In genomic region chr2:1584691-1585485, GRCh38 we compare ENCODE assay signal across 14 cellular contexts.
DNase-seq lines count a peak whose midpoint lies in the region; ATAC-seq and TF ChIP-seq lines count a peak whose summit lies in the region.
"Had no signal": no experiment of that assay in that cellular context is flagged by ENCODE, and none has a peak within 500 bp of the region (broad histone marks: within the 10 kb centered on the region; RNA-seq: fewer than 3 reads in every experiment).

No MANE protein-coding gene starts in this region.

- H3K14ac ChIP-seq in IMR-90 (replicated peaks; ENCODE audit: low read depth, low read length) = no peak overlapping the region

- DNase-seq in Caki2 (ENCODE audit: low read depth) (peak; percentile 39), IMR-90 (no peak), astrocyte of the cerebellum (ENCODE audit: low read depth) (no peak), kidney tubule cell (ENCODE audit: low spot score) (peak; percentile 35), caudate nucleus (lab: John Stamatoyannopoulos, UW) (no peak), vagina (ENCODE audit: extremely low spot score in 2 of 2) (no peak), nephron progenitor cell (no peak)
- DNase-seq: activated CD4-positive, CD25-positive, alpha-beta regulatory T cell treated with anti-CD3 and anti-CD28 coated beads, Interleukin-2, amount 50 U/mL, for 72 hours; glutamatergic neuron; GM23248; NCI-H2171 treated with DMSO at 0.1 percent for 48 hours; T-helper 1 cell had no signal

- in situ Hi-C loops in Caki2 (cut with HindIII; ENCODE audit: low pct_unique_long_range_greater_than_20kb, low sequenced_read_pairs) (no loop called here), IMR-90 (cut with MboI; ENCODE audit: low sequenced_read_pairs) (loop anchor here (25.0 kb wide), 1 partner anchor 177 kb away; no protein-coding TSS in a partner anchor), astrocyte of the cerebellum (cut with HindIII; ENCODE audit: low sequenced_read_pairs) (no loop called here)

- H2BK120ac ChIP-seq in IMR-90 (ENCODE audit: low read depth, low read length) = no peak overlapping the region

- 91% methylated on average over 6 of the region's 18 CpGs; no CpG with 5 or more reads in 1 of the 2 experiments for whole genome bisulfite sequencing in IMR-90 (ENCODE audit: extremely low coverage in 2 of 2, insufficient read length in 1 of 2), 2 experiments

- H3K36me3 ChIP-seq in IMR-90 (ENCODE audit: control insufficient read depth, insufficient read depth, low read length) (no peaks in the 10 kb centered on the region), vagina (no peaks in the 10 kb centered on the region)

- H3K4me1 ChIP-seq in IMR-90 (ENCODE audit: control insufficient read depth, insufficient read depth, low read length) = peaks cover 6% of the 10 kb centered on the region
- no peaks in the 10 kb centered on the region for H3K4me1 ChIP-seq in vagina

- no peaks in the 10 kb centered on the region for H3K79me1 ChIP-seq in IMR-90 (ENCODE audit: low read depth in 1 of 2, low read length in 2 of 2)

- H2BK15ac ChIP-seq in IMR-90 (ENCODE audit: low read depth, low read length) = no peak overlapping the region

- H3K27me3 ChIP-seq in IMR-90 (ENCODE audit: control insufficient read depth, insufficient read depth, low read length) = peaks cover 20% of the 10 kb centered on the region; the same call in 1 of the 2 replicates
- no peaks in the 10 kb centered on the region for H3K27me3 ChIP-seq in vagina

- no peak for TF ChIP-seq POLR2A in IMR-90 (IDR thresholded peaks at IDR 0.05; ENCODE audit: low read depth, low read length)
- TF ChIP-seq POLR2A in vagina (IDR thresholded peaks at IDR 0.05) = no peak

- H2AK5ac ChIP-seq in IMR-90 (ENCODE audit: low read depth, low read length) = peak overlapping the region; percentile 13; the same call in 1 of the 2 replicates

- H2AFZ ChIP-seq in IMR-90 (replicated peaks; ENCODE audit: low read length, poor library complexity) = no peak overlapping the region
- H2AFZ ChIP-seq: GM23248 had no signal

- TF ChIP-seq CTCF in IMR-90 (conservative IDR thresholded peaks at IDR 0.05; ENCODE audit: low read depth, low read length) (no peak), astrocyte of the cerebellum (IDR thresholded peaks at IDR 0.05; ENCODE audit: low read depth, low read length, missing control alignments) (peak; percentile 37), vagina (IDR thresholded peaks at IDR 0.05) (no peak), nephron progenitor cell (IDR thresholded peaks at IDR 0.05) (no peak)

- H3K9me3 ChIP-seq in IMR-90 (ENCODE audit: control insufficient read depth, insufficient read depth, low read length) (no peaks in the 10 kb centered on the region), vagina (no peaks in the 10 kb centered on the region)

- dilution Hi-C loops in IMR-90 (cut with HindIII; ENCODE audit: low sequenced_read_pairs, unreplicated experiment) = no loop called here

- no peaks in the 10 kb centered on the region for H3K27me3 Mint-ChIP-seq in nephron progenitor cell (ENCODE audit: low read depth, poor library complexity)

- H3K36me3 Mint-ChIP-seq in nephron progenitor cell (ENCODE audit: low read depth) = peaks cover 5% of the 10 kb centered on the region

- peaks cover 9% of the 10 kb centered on the region for H3K9me3 Mint-ChIP-seq in nephron progenitor cell
- H3K9me3 Mint-ChIP-seq: activated naive CD4-positive, alpha-beta T cell treated with anti-CD3 and anti-CD28 coated beads, Interleukin-2, amount 50 U/mL, for 72 hours had no signal

- H3K4me2 ChIP-seq in IMR-90 (ENCODE audit: low read depth, low read length) = no peak overlapping the region

- no peak overlapping the region for H4K91ac ChIP-seq in IMR-90 (ENCODE audit: insufficient read depth, low read depth, low read length)

- no peaks in the 10 kb centered on the region for H4K20me1 ChIP-seq in IMR-90 (ENCODE audit: insufficient read depth, low read length)

- H4K5ac ChIP-seq in IMR-90 (ENCODE audit: low read depth, low read length) = no peak overlapping the region

- peaks cover 26% of the 10 kb centered on the region for H3K4me1 Mint-ChIP-seq in nephron progenitor cell

- CTCF ChIA-PET in IMR-90 (lab: Yijun Ruan, JAX) = no interaction called here

- no peak overlapping the region for H3K56ac ChIP-seq in IMR-90 (ENCODE audit: extremely low read depth, insufficient read depth, low read length)

- no peak overlapping the region for H3K27ac Mint-ChIP-seq in nephron progenitor cell
- H3K27ac Mint-ChIP-seq: activated naive CD4-positive, alpha-beta T cell treated with anti-CD3 and anti-CD28 coated beads, Interleukin-2, amount 50 U/mL, for 72 hours had no signal

- 0 out of 2 replicates have a peak, but pooled peaks have one; percentile 30 for ATAC-seq in IMR-90 (ENCODE audit: low read depth)
- no peak for ATAC-seq in activated CD4-positive, CD25-positive, alpha-beta regulatory T cell treated with anti-CD3 and anti-CD28 coated beads, Interleukin-2, amount 50 U/mL, for 24 hours
- ATAC-seq: activated naive CD4-positive, alpha-beta T cell treated with anti-CD3 and anti-CD28 coated beads, Interleukin-2, amount 50 U/mL, for 72 hours had no signal

- no peak overlapping the region for H3K27ac ChIP-seq in IMR-90 (ENCODE audit: insufficient read depth, low read length)
- H3K27ac ChIP-seq in caudate nucleus (ENCODE audit: low read depth, low read length) = no peak overlapping the region
- H3K27ac ChIP-seq in vagina = no peak overlapping the region
- H3K27ac ChIP-seq: GM23248 had no signal

- no peak overlapping the region for H3K4me3 Mint-ChIP-seq in nephron progenitor cell

- no peak overlapping the region for H2BK5ac ChIP-seq in IMR-90 (ENCODE audit: low read depth, low read length, poor library complexity, severe bottlenecking)

- H3K23ac ChIP-seq in IMR-90 (ENCODE audit: low read depth, low read length) = no peak overlapping the region

- H3K4me3 ChIP-seq in IMR-90 (ENCODE audit: insufficient read depth, low read depth, low read length) (no peak overlapping the region), astrocyte of the cerebellum (ENCODE audit: low read depth, low read length) (no peak overlapping the region), vagina (no peak overlapping the region)
- H3K4me3 ChIP-seq: GM23248 had no signal

- intact Hi-C loops in IMR-90 (cut with micrococcal nuclease) (no loop called here), vagina (cut with DNase I) (no loop called here)

- BruUV-seq in IMR-90 (replicated peaks; lab: Mats Ljungman, UMichigan) = no TSS peak

- no peak overlapping the region for H3K4ac ChIP-seq in IMR-90 (ENCODE audit: low read depth, low read length)

- H3K9me1 ChIP-seq in IMR-90 (ENCODE audit: insufficient read depth, low read length) = peaks cover 8% of the 10 kb centered on the region; the same call in 1 of the 2 replicates

- H3K18ac ChIP-seq in IMR-90 (ENCODE audit: low read depth, low read length) = no peak overlapping the region

- TF ChIP-seq RAD21 in IMR-90 (IDR thresholded peaks at IDR 0.05; ENCODE audit: low read length) = no peak

- H4K8ac ChIP-seq in IMR-90 (ENCODE audit: low read depth in 2 of 2, low read length in 2 of 2) = no peak overlapping the region

- POLR2A ChIA-PET in IMR-90 (lab: Charles Lee; ENCODE audit: unreplicated experiment) = no interaction called here

- no peak overlapping the region for H2AK9ac ChIP-seq in IMR-90 (replicated peaks; ENCODE audit: low read depth, low read length, poor library complexity)

- H3K9ac ChIP-seq in IMR-90 (ENCODE audit: low read depth, low read length) = no peak overlapping the region
- H3K9ac ChIP-seq: GM23248 had no signal

- H2BK20ac ChIP-seq in IMR-90 (ENCODE audit: low read depth, low read length) = no peak overlapping the region

TF ChIP-seq in IMR-90, 13 proteins besides CTCF, POLR2A, EP300 and RAD21:
- TF ChIP-seq MAFK (IDR thresholded peaks at IDR 0.05; ENCODE audit: low read depth, low read length) (no peak), MXI1 (IDR thresholded peaks at IDR 0.05; ENCODE audit: borderline replicate concordance, low read depth, low read length) (no peak), BHLHE40 (IDR thresholded peaks at IDR 0.05; ENCODE audit: low read depth, low read length) (peak; percentile 6; the same call in 1 of the 2 replicates), FOS (IDR thresholded peaks at IDR 0.05; ENCODE audit: low read depth, low read length) (no peak), RFX5 (IDR thresholded peaks at IDR 0.05; ENCODE audit: low read depth, low read length) (no peak)

Comparison
In these comparisons a context has a peak if more than half of its experiments do, and no peak if none do; other contexts are left out.
1. DNase-seq: peak in Caki2 (single experiment) and kidney tubule cell (single experiment); none in IMR-90 (single experiment), astrocyte of the cerebellum (single experiment), caudate nucleus (0 of 61), vagina (0 of 2) and nephron progenitor cell (single experiment).